Comparison of ENCODE assay signal across 17 cellular contexts in genomic region chr12:11807453-11807852, GRCh38.
DNase-seq lines count a peak whose midpoint lies in the region; ATAC-seq and TF ChIP-seq lines count a peak whose summit lies in the region.
"Had no signal": no experiment of that assay in that cellular context is flagged by ENCODE, and none has a peak within 500 bp of the region (broad histone marks: within the 10 kb centered on the region; RNA-seq: fewer than 3 reads in every experiment).

No MANE protein-coding gene starts in this region.

- no peaks in the 10 kb centered on the region for H3K27me3 ChIP-seq in DOHH2 (ENCODE audit: control insufficient read depth, low read length)
- H3K27me3 ChIP-seq in endodermal cell (ENCODE audit: control insufficient read depth, insufficient read depth, low read length, poor library complexity, severe bottlenecking), result no peaks in the 10 kb centered on the region
- H3K27me3 ChIP-seq: dorsolateral prefrontal cortex, spleen had no signal

- no peaks in the 10 kb centered on the region for H4K20me1 ChIP-seq in DOHH2 (ENCODE audit: control insufficient read depth, insufficient read depth, low read depth, low read length)

- H3K9ac ChIP-seq in endodermal cell (ENCODE audit: extremely low read depth, low read length, poor library complexity, severe bottlenecking), result no peak overlapping the region

- H3K79me2 ChIP-seq in DOHH2 (ENCODE audit: control insufficient read depth, low read length), result no peaks in the 10 kb centered on the region

- peak overlapping the region; percentile 65 for H3K4me2 ChIP-seq in DOHH2 (ENCODE audit: low read length)

- intact Hi-C loops in left colon (cut with DNase I, micrococcal nuclease), result no loop called here

- peaks cover 11% of the 10 kb centered on the region for H3K36me3 Mint-ChIP-seq in endodermal cell (ENCODE audit: low read depth)

- H3F3A ChIP-seq in DOHH2 (ENCODE audit: control insufficient read depth, insufficient read depth), result peaks cover 3% of the 10 kb centered on the region; the same call in 1 of the 2 replicates

- H3K4me1 ChIP-seq in DOHH2 (ENCODE audit: control insufficient read depth, low read length), result peaks cover 36% of the 10 kb centered on the region
- H3K4me1 ChIP-seq in endodermal cell (ENCODE audit: control insufficient read depth, insufficient read depth, low read length), result peaks cover 9% of the 10 kb centered on the region

- no peaks in the 10 kb centered on the region for H3K36me3 ChIP-seq in DOHH2 (ENCODE audit: control insufficient read depth, low read length)
- H3K36me3 ChIP-seq in endodermal cell (ENCODE audit: control insufficient read depth, insufficient read depth, low read length), result no peaks in the 10 kb centered on the region
- H3K36me3 ChIP-seq: spleen had no signal

- H3K9me3 Mint-ChIP-seq in endodermal cell, result peaks cover 2% of the 10 kb centered on the region
- H3K9me3 Mint-ChIP-seq in stimulated activated naive CD8-positive, alpha-beta T cell treated with anti-CD3 and anti-CD28 coated beads, Interleukin-15, amount 100 ng/mL, for 72 hours, result no peaks in the 10 kb centered on the region
- H3K9me3 Mint-ChIP-seq: activated CD4-positive, alpha-beta memory T cell treated with anti-CD3 and anti-CD28 coated beads, Interleukin-2, amount 10 ng/mL, durations not matched to agents 7 days and 5 days; activated T-helper 2 cell treated with anti-CD3 and anti-CD28 coated beads, Interferon-gamma antibody, Interleukin-2, Interleukin-4, amounts not matched to agents 10 μg/mL and 5 μg/mL and 100 μg/mL, durations not matched to agents 14 hours and 24 hours and 36 hours had no signal

- no peaks in the 10 kb centered on the region for H3K27me3 Mint-ChIP-seq in endodermal cell (ENCODE audit: insufficient read depth)
- H3K27me3 Mint-ChIP-seq in stimulated activated naive CD8-positive, alpha-beta T cell treated with anti-CD3 and anti-CD28 coated beads, Interleukin-15, amount 100 ng/mL, for 72 hours, result no peaks in the 10 kb centered on the region
- H3K27me3 Mint-ChIP-seq: activated CD4-positive, alpha-beta memory T cell treated with anti-CD3 and anti-CD28 coated beads, Interleukin-2, amount 10 ng/mL, durations not matched to agents 7 days and 5 days had no signal

- H3K4me3 Mint-ChIP-seq in endodermal cell, result no peak overlapping the region
- no peak overlapping the region for H3K4me3 Mint-ChIP-seq in stimulated activated naive CD8-positive, alpha-beta T cell treated with anti-CD3 and anti-CD28 coated beads, Interleukin-15, amount 100 ng/mL, for 72 hours
- H3K4me3 Mint-ChIP-seq: activated CD4-positive, alpha-beta memory T cell treated with anti-CD3 and anti-CD28 coated beads, Interleukin-2, amount 10 ng/mL, durations not matched to agents 7 days and 5 days had no signal

- TF ChIP-seq CTCF in DOHH2 (IDR thresholded peaks at IDR 0.05; ENCODE audit: low read depth, low read length, poor library complexity, severe bottlenecking), result no peak
- no peak for TF ChIP-seq CTCF in endodermal cell (conservative IDR thresholded peaks at IDR 0.05)

- H3K9me2 ChIP-seq in DOHH2 (replicated peaks; ENCODE audit: control insufficient read depth, low read length), result no peaks in the 10 kb centered on the region

- H3K4me1 Mint-ChIP-seq in endodermal cell, result peaks cover 21% of the 10 kb centered on the region
- H3K4me1 Mint-ChIP-seq in stimulated activated naive CD8-positive, alpha-beta T cell treated with anti-CD3 and anti-CD28 coated beads, Interleukin-15, amount 100 ng/mL, for 72 hours, result peaks cover 36% of the 10 kb centered on the region

- peak overlapping the region; percentile 39 for H3K27ac ChIP-seq in DOHH2 (ENCODE audit: low read depth, low read length)
- H3K27ac ChIP-seq in endodermal cell (ENCODE audit: low read depth, low read length), result no peak overlapping the region

- ATAC-seq in left colon, result peak; percentile 12
- ATAC-seq in stimulated activated naive CD8-positive, alpha-beta T cell treated with anti-CD3 and anti-CD28 coated beads, Interleukin-15, amount 100 ng/mL, for 72 hours, result no peak
- ATAC-seq: left lobe of liver had no signal

- no peak overlapping the region for H3K27ac Mint-ChIP-seq in endodermal cell
- H3K27ac Mint-ChIP-seq in stimulated activated naive CD8-positive, alpha-beta T cell treated with anti-CD3 and anti-CD28 coated beads, Interleukin-15, amount 100 ng/mL, for 72 hours, result no peak overlapping the region
- H3K27ac Mint-ChIP-seq: activated CD4-positive, alpha-beta memory T cell treated with anti-CD3 and anti-CD28 coated beads, Interleukin-2, amount 10 ng/mL, durations not matched to agents 7 days and 5 days; activated T-helper 2 cell treated with anti-CD3 and anti-CD28 coated beads, Interferon-gamma antibody, Interleukin-2, Interleukin-4, amounts not matched to agents 10 μg/mL and 5 μg/mL and 100 μg/mL, durations not matched to agents 14 hours and 24 hours and 36 hours had no signal

- H3K9me3 ChIP-seq in DOHH2 (ENCODE audit: control insufficient read depth, insufficient read depth, low read length), result no peaks in the 10 kb centered on the region
- H3K9me3 ChIP-seq in endodermal cell (ENCODE audit: control insufficient read depth, low read length), result peaks cover 10% of the 10 kb centered on the region
- H3K9me3 ChIP-seq: spleen had no signal

- DNase-seq in NCI-H1436 (lab: John Stamatoyannopoulos, UW) (peak; percentile 86), NCI-H526 (lab: John Stamatoyannopoulos, UW) (peak; percentile 92 to 94), left colon (no peak), DMS 273 treated with DMSO at 0.1 percent for 48 hours (lab: John Stamatoyannopoulos, UW) (no peak), T-helper 2 cell (no peak), endodermal cell (no peak)
- no peak for DNase-seq in stimulated activated naive CD8-positive, alpha-beta T cell treated with anti-CD3 and anti-CD28 coated beads, Interleukin-15, amount 100 ng/mL, for 72 hours
- DNase-seq: activated CD4-positive, alpha-beta memory T cell treated with anti-CD3 and anti-CD28 coated beads, Interleukin-2, amount 10 ng/mL, durations not matched to agents 7 days and 5 days; aorta; dorsolateral prefrontal cortex; EL; hippocampal formation; posterior cingulate gyrus; spleen had no signal

- peak overlapping the region; percentile 53 for H3K4me3 ChIP-seq in DOHH2 (ENCODE audit: low read length)
- no peak overlapping the region for H3K4me3 ChIP-seq in endodermal cell (ENCODE audit: low read length)
- H3K4me3 ChIP-seq: dorsolateral prefrontal cortex, spleen had no signal

Comparison
In these comparisons a context has a peak if more than half of its experiments do, and no peak if none do; other contexts are left out.
1. DNase-seq: peak in NCI-H1436 (single experiment) and NCI-H526 (2 of 2); none in left colon (0 of 2), DMS 273 treated with DMSO at 0.1 percent for 48 hours (single experiment), T-helper 2 cell (0 of 5), endodermal cell (single experiment) and stimulated activated naive CD8-positive, alpha-beta T cell treated with anti-CD3 and anti-CD28 coated beads, Interleukin-15, amount 100 ng/mL, for 72 hours (0 of 2).